Comparison of ENCODE assay signal across 1 cellular context in genomic region chr3:70615286-70615685, GRCh38.
TF ChIP-seq lines count a peak whose summit lies in the region.

No MANE protein-coding gene starts in this region.

TF ChIP-seq in H1, 55 proteins besides CTCF, POLR2A, EP300 and RAD21:
- TF ChIP-seq CREB1 (IDR thresholded peaks at IDR 0.05) (no peak), JUN (IDR thresholded peaks at IDR 0.05; ENCODE audit: low read depth, low read length) (no peak), YY1 (IDR thresholded peaks at IDR 0.05; ENCODE audit: low read depth, low read length) (no peak), SP2 (IDR thresholded peaks at IDR 0.05; ENCODE audit: low read length) (no peak), KDM4A (IDR thresholded peaks at IDR 0.05; ENCODE audit: low read depth, low read length, severe bottlenecking) (no peak), GABPA (IDR thresholded peaks at IDR 0.05; ENCODE audit: borderline replicate concordance, insufficient read depth, low read length) (no peak), POLR2AphosphoS5 (IDR thresholded peaks at IDR 0.05; ENCODE audit: low read depth, low read length) (no peak), CHD1 (IDR thresholded peaks at IDR 0.05; ENCODE audit: low read depth, low read length) (no peak), TAF1 (IDR thresholded peaks at IDR 0.05; ENCODE audit: low read depth, low read length) (no peak), TAF7 (optimal IDR thresholded peaks at IDR 0.05; ENCODE audit: borderline replicate concordance, low read depth, low read length) (no peak), HDAC2 (IDR thresholded peaks at IDR 0.05; ENCODE audit: borderline replicate concordance in 1 of 2, low read depth in 2 of 2, low read length in 2 of 2) (peak in 1 of 2 experiments; percentile 64; a peak in 1 of 4 replicates), RXRA (IDR thresholded peaks at IDR 0.05; ENCODE audit: insufficient read depth, low read depth, low read length) (no peak), MAX (IDR thresholded peaks at IDR 0.05) (no peak), RNF2 (IDR thresholded peaks at IDR 0.05; ENCODE audit: borderline replicate concordance, low read depth, low read length, missing control alignments, poor library complexity, severe bottlenecking) (no peak), SRF (IDR thresholded peaks at IDR 0.05; ENCODE audit: low read depth, low read length) (no peak), TEAD4 (IDR thresholded peaks at IDR 0.05; ENCODE audit: low read depth, low read length) (peak; percentile 93), BCL11A (IDR thresholded peaks at IDR 0.05; ENCODE audit: low read depth in 2 of 2, low read length in 2 of 2) (peak; percentile 42 to 68), EZH2 (IDR thresholded peaks at IDR 0.05; ENCODE audit: low read depth, low read length, severe bottlenecking) (no peak), RBBP5 (IDR thresholded peaks at IDR 0.05; ENCODE audit: borderline replicate concordance, low read depth, low read length) (peak; percentile 73; the same call in 1 of the 2 replicates), SIX5 (IDR thresholded peaks at IDR 0.05; ENCODE audit: low read depth, low read length) (no peak), ATF3 (IDR thresholded peaks at IDR 0.05; ENCODE audit: insufficient read depth, low read depth, low read length) (no peak), TCF12 (IDR thresholded peaks at IDR 0.05; ENCODE audit: low read depth, low read length) (peak; percentile 98), KDM1A (IDR thresholded peaks at IDR 0.05; ENCODE audit: borderline replicate concordance, low read length) (peak; percentile 67; the same call in 1 of the 2 replicates), SP1 (IDR thresholded peaks at IDR 0.05; ENCODE audit: low read depth, low read length) (peak; percentile 80), CHD7 (IDR thresholded peaks at IDR 0.05; ENCODE audit: insufficient replicate concordance, low read length) (peak; percentile 80), CHD2 (IDR thresholded peaks at IDR 0.05; ENCODE audit: low read length) (no peak), ASH2L (IDR thresholded peaks at IDR 0.05; ENCODE audit: low read length) (peak; percentile 47), JUND (IDR thresholded peaks at IDR 0.05; ENCODE audit: low read length) (no peak), SAP30 (IDR thresholded peaks at IDR 0.05; ENCODE audit: insufficient read depth, insufficient replicate concordance, low read length) (no peak), TBP (IDR thresholded peaks at IDR 0.05; ENCODE audit: low read depth, low read length) (no peak), POU5F1 (IDR thresholded peaks at IDR 0.05; ENCODE audit: low read depth, low read length) (peak; percentile 85; the same call in 1 of the 2 replicates)
